16 cellular contexts compared by ENCODE assay signal in the genomic region with DNA sequence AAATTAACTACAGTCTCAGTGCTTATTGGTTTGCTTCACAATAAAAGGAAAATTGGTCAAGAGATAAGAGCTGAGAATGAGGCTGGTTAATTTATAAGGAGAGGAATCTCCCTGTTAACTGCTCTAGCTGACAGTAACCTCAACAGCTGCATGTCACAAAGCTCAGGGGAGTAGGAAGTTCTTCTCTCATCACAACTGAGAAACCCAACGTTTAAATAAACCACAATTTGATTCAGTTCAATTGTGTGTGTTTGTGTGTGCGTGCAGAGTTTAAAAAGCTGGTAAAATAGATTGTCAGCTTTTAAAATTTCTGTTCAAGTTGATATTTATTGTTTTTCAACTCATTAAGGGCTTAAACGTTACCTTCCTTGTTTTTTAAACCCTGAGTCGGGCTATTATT. TPM values are rescaled to one million over a fixed set of nuclear protein-coding genes. Genes with fewer than 3 reads are reported as not detected.
DNase-seq lines count a peak whose midpoint lies in the region; ATAC-seq, FAIRE-seq and TF ChIP-seq lines count a peak whose summit lies in the region.
"Had no signal": no experiment of that assay in that cellular context is flagged by ENCODE, and none has a peak within 500 bp of the region (broad histone marks: within the 10 kb centered on the region; RNA-seq: fewer than 3 reads in every experiment).

No MANE protein-coding gene starts in this region.

- no peak overlapping the region for H2BK15ac ChIP-seq in mesenchymal stem cell (ENCODE audit: low read depth, poor library complexity, severe bottlenecking)

- H2BK12ac ChIP-seq in mesenchymal stem cell (ENCODE audit: low read length in 2 of 2) = no peak overlapping the region

- H2BK5ac ChIP-seq in mesenchymal stem cell (ENCODE audit: low read depth, low read length, poor library complexity, severe bottlenecking) = no peak overlapping the region

- H3K4me3 ChIP-seq in NB4 (ENCODE audit: low read depth, low read length) (no peak overlapping the region), mesenchymal stem cell (ENCODE audit: insufficient read depth in 1 of 2, low read depth in 1 of 2, low read length in 2 of 2) (no peak overlapping the region)
- H3K4me3 ChIP-seq: breast epithelium, neural progenitor cell, upper lobe of left lung had no signal

- no peaks in the 10 kb centered on the region for H3K9me3 ChIP-seq in mesenchymal stem cell (ENCODE audit: control insufficient read depth, low read length)
- H3K9me3 ChIP-seq: breast epithelium, upper lobe of left lung had no signal

- no peak overlapping the region for H4K8ac ChIP-seq in mesenchymal stem cell (ENCODE audit: low read length)

- peaks cover 1% of the 10 kb centered on the region for H3K79me1 ChIP-seq in mesenchymal stem cell (replicated peaks; ENCODE audit: low read length, poor library complexity, severe bottlenecking)

- H3K4ac ChIP-seq in mesenchymal stem cell (ENCODE audit: low read depth in 1 of 2, low read length in 2 of 2) = no peak overlapping the region

- no peak overlapping the region for H3K23ac ChIP-seq in mesenchymal stem cell (ENCODE audit: low read length in 2 of 2)

- H2BK120ac ChIP-seq in mesenchymal stem cell (ENCODE audit: low read depth, low read length) = no peak overlapping the region

- TF ChIP-seq CTCF in NB4 (IDR thresholded peaks at IDR 0.05; ENCODE audit: low read depth, low read length) = no peak

- H2AFZ ChIP-seq in mesenchymal stem cell (ENCODE audit: low read depth, low read length) = no peak overlapping the region
- H2AFZ ChIP-seq: neural progenitor cell had no signal

- H3K27ac ChIP-seq in mesenchymal stem cell (ENCODE audit: low read length, poor library complexity, severe bottlenecking) = no peak overlapping the region
- H3K27ac ChIP-seq: breast epithelium, neural progenitor cell had no signal

- H3K4me1 ChIP-seq in mesenchymal stem cell (ENCODE audit: control insufficient read depth, insufficient read depth, low read depth, low read length) = peaks cover 4% of the 10 kb centered on the region

- ATAC-seq in HG03039 (IDR thresholded peaks at IDR 0.05; ENCODE audit: unreplicated experiment) = no peak
- ATAC-seq: left cardiac atrium had no signal

- peak overlapping the region; percentile 12 to 57 for H3K18ac ChIP-seq in mesenchymal stem cell (ENCODE audit: low read depth in 1 of 2, low read length in 2 of 2)

- no peak overlapping the region for H3K14ac ChIP-seq in mesenchymal stem cell (ENCODE audit: low read length in 2 of 2)

- no peak overlapping the region for H3K9ac ChIP-seq in mesenchymal stem cell (ENCODE audit: low read length)
- H3K9ac ChIP-seq: neural progenitor cell had no signal

- no CpG with 5 or more reads among the region's 4 CpGs for WGBS in mesenchymal stem cell

- no peak overlapping the region for H4K91ac ChIP-seq in mesenchymal stem cell (ENCODE audit: low read length)

- no peaks in the 10 kb centered on the region for H3K36me3 ChIP-seq in mesenchymal stem cell (ENCODE audit: control insufficient read depth in 1 of 2, insufficient read depth in 2 of 2, low read depth in 1 of 2, low read length in 2 of 2)
- H3K36me3 ChIP-seq: breast epithelium, neural progenitor cell, upper lobe of left lung had no signal

- no peak overlapping the region for H3K4me2 ChIP-seq in mesenchymal stem cell (ENCODE audit: low read length, poor library complexity, severe bottlenecking)
- H3K4me2 ChIP-seq: neural progenitor cell had no signal

- no peak overlapping the region for H2AK5ac ChIP-seq in mesenchymal stem cell (ENCODE audit: low read length, severe bottlenecking)

- peak; percentile 25 for DNase-seq in SKM-1 treated with dmso at 0.1 percent for 144 hours (lab: John Stamatoyannopoulos, UW; ENCODE audit: unreplicated experiment)
- DNase-seq in SKM-1 (lab: John Stamatoyannopoulos, UW; ENCODE audit: unreplicated experiment) = no peak
- no peak for DNase-seq in GM19239 (ENCODE audit: insufficient read length, low spot score)
- peak; percentile 83 for DNase-seq in NB4 (ENCODE audit: low read depth)
- DNase-seq in mesenchymal stem cell = no peak
- no peak for DNase-seq in stimulated activated CD4-positive, alpha-beta T cell treated with anti-CD3 and anti-CD28 coated beads, Interleukin-1b, Interleukin-23, amount 100 ng/mL, for 48 hours
- DNase-seq in LoVo (ENCODE audit: low spot score) = no peak
- DNase-seq: activated T-cell treated with anti-CD3 and anti-CD28 coated beads, Interleukin-2, amount 50 U/mL, for 1 hour; DMS 273 treated with DMSO at 0.1 percent for 48 hours; left cardiac atrium; NCI-H2029; upper lobe of left lung had no signal

- TF ChIP-seq POLR2A in NB4 (IDR thresholded peaks at IDR 0.05; ENCODE audit: extremely low read depth, insufficient read length) = no peak

- peak; percentile 26 for FAIRE-seq in GM19239 (lab: Jason Lieb, UNC)
- FAIRE-seq: endometrium had no signal

- H3K27me3 ChIP-seq in mesenchymal stem cell (ENCODE audit: control insufficient read depth in 1 of 2, insufficient read depth in 1 of 2, low read length in 2 of 2) = no peaks in the 10 kb centered on the region
- H3K27me3 ChIP-seq: breast epithelium, upper lobe of left lung had no signal

RNA-seq across cellular contexts. Expression of a gene that starts 3.5 kb away (rescaled TPM):
- polyA plus RNA-seq in mesenchymal stem cell (2013, experiment 1 of 2) = 195 TPM
- polyA plus RNA-seq in mesenchymal stem cell (2013, experiment 2 of 2) = 202 TPM

Comparison
In these comparisons a context has a peak if more than half of its experiments do, and no peak if none do; other contexts are left out.
1. DNase-seq: peak in SKM-1 treated with dmso at 0.1 percent for 144 hours (single experiment) and NB4 (single experiment); none in SKM-1 (single experiment), GM19239 (single experiment), mesenchymal stem cell (single experiment), stimulated activated CD4-positive, alpha-beta T cell treated with anti-CD3 and anti-CD28 coated beads, Interleukin-1b, Interleukin-23, amount 100 ng/mL, for 48 hours (single experiment) and LoVo (single experiment).